In genomic region chr15:97563516-97563915, GRCh38 we compare ENCODE assay signal across 36 cellular contexts.
"Had no signal": no experiment of that assay in that cellular context is flagged by ENCODE, and none has a peak within 500 bp of the region (broad histone marks: within the 10 kb centered on the region; RNA-seq: fewer than 3 reads in every experiment).

No MANE protein-coding gene starts in this region.

- H3K9me3 Mint-ChIP-seq: brain, WTC11 had no signal

- H3K9me3 ChIP-seq: ascending aorta had no signal

- DNase-seq: activated CD4-positive, alpha-beta memory T cell treated with anti-CD3 and anti-CD28 coated beads, Interleukin-2, amount 10 ng/mL, durations not matched to agents 7 days and 5 days; activated CD4-positive, alpha-beta T cell treated with anti-CD3 and anti-CD28 coated beads for 1 hour; activated CD4-positive, alpha-beta T cell treated with anti-CD3 and anti-CD28 coated beads for 36 hours; activated CD4-positive, alpha-beta T cell treated with anti-CD3 and anti-CD28 coated beads for 48 hours; activated CD4-positive, alpha-beta T cell treated with anti-CD3 and anti-CD28 coated beads, Interleukin-2, amount 10 ng/mL, durations not matched to agents 7 days and 5 days; activated CD4-positive, alpha-beta T cell treated with anti-CD3 and anti-CD28 coated beads, Interleukin-2, amount 50 U/mL, for 48 hours; activated CD4-positive, CD25-positive, alpha-beta regulatory T cell; activated CD8-positive, alpha-beta memory T cell treated with anti-CD3 and anti-CD28 coated beads for 24 hours; activated CD8-positive, alpha-beta memory T cell treated with anti-CD3 and anti-CD28 coated beads, Interleukin-2, amount 10 ng/mL, durations not matched to agents 7 days and 5 days; activated CD8-positive, alpha-beta memory T cell treated with anti-CD3 and anti-CD28 coated beads, Interleukin-2, amount 50 U/mL, for 48 hours; activated CD8-positive, alpha-beta T cell treated with anti-CD3 and anti-CD28 coated beads, Interleukin-2, amount 10 ng/mL, durations not matched to agents 7 days and 5 days; activated effector memory CD4-positive, alpha-beta T cell treated with Interleukin-2 at 50 U/mL for 16 hours; activated gamma-delta T cell; activated naive CD4-positive, alpha-beta T cell treated with anti-CD3 and anti-CD28 coated beads, Interleukin-2, amount 10 ng/mL, durations not matched to agents 7 days and 5 days; activated naive CD4-positive, alpha-beta T cell treated with Interleukin-2 at 50 U/mL for 16 hours; activated naive CD8-positive, alpha-beta T cell treated with anti-CD3 and anti-CD28 coated beads, Interleukin-2, amount 10 ng/mL, durations not matched to agents 7 days and 5 days; activated naive CD8-positive, alpha-beta T cell treated with anti-CD3 and anti-CD28 coated beads, Interleukin-2, amount 50 U/mL, for 24 hours; activated T-cell treated with anti-CD3 and anti-CD28 coated beads, Interleukin-2, amount 50 U/mL, for 24 hours; activated T-cell treated with anti-CD3 and anti-CD28 coated beads, Interleukin-2, amount 50 U/mL, for 48 hours; amygdala; anterior cingulate cortex; caudate nucleus; cerebellar nuclear complex; T-cell; T-helper 17 cell; WERI-Rb-1 had no signal

- H3K4me3 ChIP-seq: ascending aorta, cardiac muscle cell had no signal

- H3K27ac Mint-ChIP-seq: activated CD4-positive, alpha-beta memory T cell treated with anti-CD3 and anti-CD28 coated beads, Interleukin-2, amount 10 ng/mL, durations not matched to agents 7 days and 5 days; activated CD4-positive, alpha-beta T cell treated with anti-CD3 and anti-CD28 coated beads for 36 hours; activated CD4-positive, alpha-beta T cell treated with anti-CD3 and anti-CD28 coated beads, Interleukin-2, amount 10 ng/mL, durations not matched to agents 7 days and 5 days; activated CD8-positive, alpha-beta memory T cell treated with anti-CD3 and anti-CD28 coated beads, Interleukin-2, amount 10 ng/mL, durations not matched to agents 7 days and 5 days; activated CD8-positive, alpha-beta T cell treated with anti-CD3 and anti-CD28 coated beads, Interleukin-2, amount 10 ng/mL, durations not matched to agents 7 days and 5 days; activated naive CD4-positive, alpha-beta T cell treated with anti-CD3 and anti-CD28 coated beads, Interleukin-2, amount 10 ng/mL, durations not matched to agents 7 days and 5 days; activated naive CD4-positive, alpha-beta T cell treated with anti-CD3 and anti-CD28 coated beads, Interleukin-2, amount 50 U/mL, for 24 hours; activated naive CD8-positive, alpha-beta T cell; activated naive CD8-positive, alpha-beta T cell treated with anti-CD3 and anti-CD28 coated beads, Interleukin-2, amount 10 ng/mL, durations not matched to agents 7 days and 5 days; activated naive CD8-positive, alpha-beta T cell treated with anti-CD3 and anti-CD28 coated beads, Interleukin-2, amount 50 U/mL, for 24 hours; activated T-cell treated with anti-CD3 and anti-CD28 coated beads, Interleukin-2, amount 50 U/mL, for 24 hours; activated T-helper 2 cell treated with anti-CD3 and anti-CD28 coated beads, Interferon-gamma antibody, Interleukin-2, Interleukin-4, amounts not matched to agents 10 μg/mL and 5 μg/mL and 100 μg/mL, durations not matched to agents 14 hours and 24 hours and 36 hours; brain; T-cell; T-helper 17 cell; WTC11 had no signal

- H3K36me3 ChIP-seq: ascending aorta, cardiac muscle cell, WERI-Rb-1 had no signal

- H3K27me3 Mint-ChIP-seq: activated CD4-positive, alpha-beta memory T cell treated with anti-CD3 and anti-CD28 coated beads, Interleukin-2, amount 10 ng/mL, durations not matched to agents 7 days and 5 days; activated CD4-positive, alpha-beta T cell treated with anti-CD3 and anti-CD28 coated beads for 36 hours; activated CD4-positive, alpha-beta T cell treated with anti-CD3 and anti-CD28 coated beads, Interleukin-2, amount 10 ng/mL, durations not matched to agents 7 days and 5 days; activated CD8-positive, alpha-beta memory T cell treated with anti-CD3 and anti-CD28 coated beads, Interleukin-2, amount 10 ng/mL, durations not matched to agents 7 days and 5 days; activated naive CD4-positive, alpha-beta T cell treated with anti-CD3 and anti-CD28 coated beads, Interleukin-2, amount 10 ng/mL, durations not matched to agents 7 days and 5 days; activated naive CD4-positive, alpha-beta T cell treated with anti-CD3 and anti-CD28 coated beads, Interleukin-2, amount 50 U/mL, for 24 hours; activated naive CD8-positive, alpha-beta T cell treated with anti-CD3 and anti-CD28 coated beads, Interleukin-2, amount 10 ng/mL, durations not matched to agents 7 days and 5 days; activated naive CD8-positive, alpha-beta T cell treated with anti-CD3 and anti-CD28 coated beads, Interleukin-2, amount 50 U/mL, for 24 hours; activated T-cell treated with anti-CD3 and anti-CD28 coated beads, Interleukin-2, amount 50 U/mL, for 24 hours; central memory CD8-positive, alpha-beta T cell; T-cell; T-helper 17 cell had no signal

- H3K4me1 ChIP-seq: ascending aorta had no signal

- FAIRE-seq: bronchial epithelial cell had no signal

- H3K27ac ChIP-seq: ascending aorta, cardiac muscle cell, WERI-Rb-1 had no signal

- ATAC-seq: activated CD4-positive, alpha-beta T cell treated with anti-CD3 and anti-CD28 coated beads for 36 hours; activated CD4-positive, CD25-positive, alpha-beta regulatory T cell treated with anti-CD3 and anti-CD28 coated beads, Interleukin-2, amount 50 U/mL, for 24 hours; activated CD8-positive, alpha-beta memory T cell treated with anti-CD3 and anti-CD28 coated beads, Interleukin-2, amount 10 ng/mL, durations not matched to agents 7 days and 5 days; activated CD8-positive, alpha-beta T cell treated with anti-CD3 and anti-CD28 coated beads, Interleukin-2, amount 10 ng/mL, durations not matched to agents 7 days and 5 days; activated naive CD8-positive, alpha-beta T cell treated with anti-CD3 and anti-CD28 coated beads, Interleukin-2, amount 50 U/mL, for 24 hours; T-cell; T-helper 17 cell; WTC11 had no signal

- H3K4me1 Mint-ChIP-seq: activated CD4-positive, alpha-beta memory T cell treated with anti-CD3 and anti-CD28 coated beads, Interleukin-2, amount 10 ng/mL, durations not matched to agents 7 days and 5 days; activated CD4-positive, alpha-beta T cell treated with anti-CD3 and anti-CD28 coated beads for 36 hours; activated CD4-positive, alpha-beta T cell treated with anti-CD3 and anti-CD28 coated beads, Interleukin-2, amount 10 ng/mL, durations not matched to agents 7 days and 5 days; activated CD8-positive, alpha-beta memory T cell treated with anti-CD3 and anti-CD28 coated beads, Interleukin-2, amount 10 ng/mL, durations not matched to agents 7 days and 5 days; activated naive CD4-positive, alpha-beta T cell treated with anti-CD3 and anti-CD28 coated beads, Interleukin-2, amount 10 ng/mL, durations not matched to agents 7 days and 5 days; activated naive CD4-positive, alpha-beta T cell treated with anti-CD3 and anti-CD28 coated beads, Interleukin-2, amount 50 U/mL, for 24 hours; activated naive CD8-positive, alpha-beta T cell treated with anti-CD3 and anti-CD28 coated beads, Interleukin-2, amount 10 ng/mL, durations not matched to agents 7 days and 5 days; activated naive CD8-positive, alpha-beta T cell treated with anti-CD3 and anti-CD28 coated beads, Interleukin-2, amount 50 U/mL, for 24 hours; central memory CD8-positive, alpha-beta T cell; T-cell; T-helper 17 cell; WTC11 had no signal

- H3K36me3 Mint-ChIP-seq: activated CD8-positive, alpha-beta memory T cell treated with anti-CD3 and anti-CD28 coated beads, Interleukin-2, amount 10 ng/mL, durations not matched to agents 7 days and 5 days; activated naive CD4-positive, alpha-beta T cell treated with anti-CD3 and anti-CD28 coated beads, Interleukin-2, amount 10 ng/mL, durations not matched to agents 7 days and 5 days; activated naive CD4-positive, alpha-beta T cell treated with anti-CD3 and anti-CD28 coated beads, Interleukin-2, amount 50 U/mL, for 24 hours; activated naive CD8-positive, alpha-beta T cell; activated naive CD8-positive, alpha-beta T cell treated with anti-CD3 and anti-CD28 coated beads, Interleukin-2, amount 10 ng/mL, durations not matched to agents 7 days and 5 days; brain; T-cell; WTC11 had no signal

- H3K27me3 ChIP-seq: ascending aorta, cardiac muscle cell had no signal

- H3K4me3 Mint-ChIP-seq: activated CD4-positive, alpha-beta memory T cell treated with anti-CD3 and anti-CD28 coated beads, Interleukin-2, amount 10 ng/mL, durations not matched to agents 7 days and 5 days; activated CD4-positive, alpha-beta T cell treated with anti-CD3 and anti-CD28 coated beads for 36 hours; activated CD4-positive, alpha-beta T cell treated with anti-CD3 and anti-CD28 coated beads, Interleukin-2, amount 10 ng/mL, durations not matched to agents 7 days and 5 days; activated CD8-positive, alpha-beta memory T cell treated with anti-CD3 and anti-CD28 coated beads, Interleukin-2, amount 10 ng/mL, durations not matched to agents 7 days and 5 days; activated CD8-positive, alpha-beta T cell treated with anti-CD3 and anti-CD28 coated beads, Interleukin-2, amount 10 ng/mL, durations not matched to agents 7 days and 5 days; activated naive CD4-positive, alpha-beta T cell treated with anti-CD3 and anti-CD28 coated beads, Interleukin-2, amount 10 ng/mL, durations not matched to agents 7 days and 5 days; activated naive CD4-positive, alpha-beta T cell treated with anti-CD3 and anti-CD28 coated beads, Interleukin-2, amount 50 U/mL, for 24 hours; activated naive CD8-positive, alpha-beta T cell; activated naive CD8-positive, alpha-beta T cell treated with anti-CD3 and anti-CD28 coated beads, Interleukin-2, amount 10 ng/mL, durations not matched to agents 7 days and 5 days; activated naive CD8-positive, alpha-beta T cell treated with anti-CD3 and anti-CD28 coated beads, Interleukin-2, amount 50 U/mL, for 24 hours; activated T-cell treated with anti-CD3 and anti-CD28 coated beads, Interleukin-2, amount 50 U/mL, for 24 hours; brain; central memory CD8-positive, alpha-beta T cell; T-cell; T-helper 17 cell; WTC11 had no signal
